ENCODE assay signal across 1 cellular context in genomic region chr3:196949750-196950149, GRCh38.
TF ChIP-seq lines count a peak whose summit lies in the region.

No MANE protein-coding gene starts in this region.

TF ChIP-seq in HepG2, 621 proteins besides CTCF, POLR2A, EP300 and RAD21:
- peak; percentile 39; the same call in 1 of the 2 replicates for TF ChIP-seq ZBTB33 (CRISPR knock-in tag; IDR thresholded peaks at IDR 0.05)
- no peak for TF ChIP-seq ZNF660 (CRISPR knock-in tag; IDR thresholded peaks at IDR 0.05; ENCODE audit: borderline replicate concordance, low read depth)
- TF ChIP-seq ZSCAN31 (CRISPR knock-in tag; IDR thresholded peaks at IDR 0.05; ENCODE audit: low read depth) = 0 out of 2 replicates have a peak, but pooled peaks have one; percentile 31
- peak; percentile 36; the same call in 1 of the 2 replicates for TF ChIP-seq TBX2 (CRISPR knock-in tag; IDR thresholded peaks at IDR 0.05; ENCODE audit: borderline replicate concordance)
